ENCODE assay signal across 21 cellular contexts in genomic region chr11:92475316-92475715, GRCh38.
"Had no signal": no experiment of that assay in that cellular context is flagged by ENCODE, and none has a peak within 500 bp of the region (broad histone marks: within the 10 kb centered on the region; RNA-seq: fewer than 3 reads in every experiment).

No MANE protein-coding gene starts in this region.

- H3K27me3 ChIP-seq: SJSA1 had no signal

- H3K4me3 ChIP-seq: SJSA1, SK-N-MC had no signal

- DNase-seq: Karpas-422, KBM-7, MV-4-11, NCI-H1048, NCI-H1105, NCI-H1417, NCI-H146, NCI-H187, NCI-H2029, NCI-H2081 treated with DMSO at 0.1 percent for 48 hours, NCI-H2171, NCI-H226, NCI-H446, NCI-H510A, NCI-H524 treated with DMSO at 0.1 percent for 48 hours, NCI-H748 treated with DMSO at 0.1 percent for 48 hours, Right ventricle myocardium superior, RPMI8226, SIG-M5 had no signal

- H3K9me3 ChIP-seq: SJSA1 had no signal

- H3K27ac ChIP-seq: SJSA1, SK-N-MC had no signal

- H3K36me3 ChIP-seq: SJSA1 had no signal

- H3K4me1 ChIP-seq: SJSA1 had no signal
